In genomic region chr10:69716711-69717560, GRCh38 we compare ENCODE assay signal across 1 cellular context.
TF ChIP-seq lines count a peak whose summit lies in the region.

No MANE protein-coding gene starts in this region.

TF ChIP-seq in H1, 55 proteins besides CTCF, POLR2A, EP300 and RAD21 (continued from another document):
- peak; percentile 65 for TF ChIP-seq YY1 (IDR thresholded peaks at IDR 0.05; ENCODE audit: low read depth, low read length)
TF ChIP-seq in H1: peak in this region for 1.
